In genomic region chr15:101042320-101042719, GRCh38 we compare ENCODE assay signal across 24 cellular contexts.
DNase-seq lines count a peak whose midpoint lies in the region; ATAC-seq, FAIRE-seq and TF ChIP-seq lines count a peak whose summit lies in the region.
"Had no signal": no experiment of that assay in that cellular context is flagged by ENCODE, and none has a peak within 500 bp of the region (broad histone marks: within the 10 kb centered on the region; RNA-seq: fewer than 3 reads in every experiment).

No MANE protein-coding gene starts in this region.

- ATAC-seq in activated CD8-positive, alpha-beta memory T cell treated with anti-CD3 and anti-CD28 coated beads, Interleukin-2, amount 10 ng/mL, durations not matched to agents 7 days and 5 days: no peak
- ATAC-seq in sciatic nerve (no peak), GM21360 (IDR thresholded peaks at IDR 0.05; ENCODE audit: unreplicated experiment) (no peak), HG03045 (IDR thresholded peaks at IDR 0.05; ENCODE audit: unreplicated experiment) (no peak)
- ATAC-seq: psoas muscle had no signal

- no peaks in the 10 kb centered on the region for H3K4me1 Mint-ChIP-seq in activated CD8-positive, alpha-beta memory T cell treated with anti-CD3 and anti-CD28 coated beads, Interleukin-2, amount 10 ng/mL, durations not matched to agents 7 days and 5 days
- H3K4me1 Mint-ChIP-seq: activated naive CD4-positive, alpha-beta T cell treated with anti-CD3 and anti-CD28 coated beads, Interleukin-2, amount 10 ng/mL, durations not matched to agents 7 days and 5 days; CD4-positive, alpha-beta memory T cell had no signal

- no peak overlapping the region for H2BK12ac ChIP-seq in H1 (ENCODE audit: low read depth, low read length)

- TF ChIP-seq CTCF in H1 (IDR thresholded peaks at IDR 0.05; ENCODE audit: control extremely low read depth in 1 of 3, insufficient read depth in 1 of 3, low read depth in 1 of 3, low read length in 3 of 3): no peak
- no peak for TF ChIP-seq CTCF in vagina (IDR thresholded peaks at IDR 0.05)

- no peaks in the 10 kb centered on the region for H3K9me3 Mint-ChIP-seq in activated CD8-positive, alpha-beta memory T cell treated with anti-CD3 and anti-CD28 coated beads, Interleukin-2, amount 10 ng/mL, durations not matched to agents 7 days and 5 days (ENCODE audit: low read depth)
- H3K9me3 Mint-ChIP-seq: activated naive CD4-positive, alpha-beta T cell treated with anti-CD3 and anti-CD28 coated beads, Interleukin-2, amount 10 ng/mL, durations not matched to agents 7 days and 5 days; activated T-helper 1 cell treated with anti-CD3 and anti-CD28 coated beads, Interleukin-12 subunit alpha, Interleukin-12 subunit beta, Interleukin-2, Interleukin-4 antibody, amounts not matched to agents 30 ng/mL and 10 ng/mL and 1 ng/mL, durations not matched to agents 14 hours and 24 hours and 36 hours; HFFc6 had no signal

- peaks cover 37% of the 10 kb centered on the region for H3K27me3 Mint-ChIP-seq in activated CD8-positive, alpha-beta memory T cell treated with anti-CD3 and anti-CD28 coated beads, Interleukin-2, amount 10 ng/mL, durations not matched to agents 7 days and 5 days
- H3K27me3 Mint-ChIP-seq: IgD-negative memory B cell had no signal

- peak; percentile 26 for DNase-seq in activated CD8-positive, alpha-beta memory T cell treated with anti-CD3 and anti-CD28 coated beads, Interleukin-2, amount 10 ng/mL, durations not matched to agents 7 days and 5 days
- DNase-seq in activated CD8-positive, alpha-beta memory T cell treated with anti-CD3 and anti-CD28 coated beads, Interleukin-2, amount 50 U/mL, for 48 hours: no peak
- DNase-seq in H1 (ENCODE audit: low read depth in 1 of 2, low spot score in 2 of 2) (peak in 1 of 2 experiments; percentile 23), sciatic nerve (ENCODE audit: low spot score) (peak; percentile 53), vagina (ENCODE audit: extremely low spot score in 2 of 2) (peak; percentile 31 to 84), NCI-H1930 (lab: John Stamatoyannopoulos, UW) (no peak)
- DNase-seq: activated CD4-positive, alpha-beta T cell treated with anti-CD3 and anti-CD28 coated beads for 4 hours; activated naive CD4-positive, alpha-beta T cell treated with anti-CD3 and anti-CD28 coated beads, Interleukin-2, amount 10 ng/mL, durations not matched to agents 7 days and 5 days; brain microvascular endothelial cell; CD4-positive, alpha-beta memory T cell; effector memory CD4-positive, alpha-beta T cell; erythroblast; HFFc6; kidney glomerular epithelial cell; NCI-H187; NCI-H524; psoas muscle; Right ventricle myocardium superior had no signal

- intact Hi-C loops in sciatic nerve (cut with DNase I) (no loop called here), vagina (cut with DNase I) (no loop called here)

- no peak overlapping the region for H3K18ac ChIP-seq in H1 (ENCODE audit: extremely low read depth, low read length)

- no peaks in the 10 kb centered on the region for H3K36me3 Mint-ChIP-seq in activated CD8-positive, alpha-beta memory T cell treated with anti-CD3 and anti-CD28 coated beads, Interleukin-2, amount 10 ng/mL, durations not matched to agents 7 days and 5 days
- H3K36me3 Mint-ChIP-seq: activated naive CD4-positive, alpha-beta T cell treated with anti-CD3 and anti-CD28 coated beads, Interleukin-2, amount 10 ng/mL, durations not matched to agents 7 days and 5 days; CD4-positive, alpha-beta memory T cell had no signal

- no peak overlapping the region for H3K4me3 Mint-ChIP-seq in activated CD8-positive, alpha-beta memory T cell treated with anti-CD3 and anti-CD28 coated beads, Interleukin-2, amount 10 ng/mL, durations not matched to agents 7 days and 5 days
- H3K4me3 Mint-ChIP-seq: activated naive CD4-positive, alpha-beta T cell treated with anti-CD3 and anti-CD28 coated beads, Interleukin-2, amount 10 ng/mL, durations not matched to agents 7 days and 5 days; activated T-helper 1 cell treated with anti-CD3 and anti-CD28 coated beads, Interleukin-12 subunit alpha, Interleukin-12 subunit beta, Interleukin-2, Interleukin-4 antibody, amounts not matched to agents 30 ng/mL and 10 ng/mL and 1 ng/mL, durations not matched to agents 14 hours and 24 hours and 36 hours; CD4-positive, alpha-beta memory T cell; HFFc6 had no signal

- H2BK5ac ChIP-seq in H1 (ENCODE audit: low read depth, low read length): no peak overlapping the region

- H3K27ac ChIP-seq in H1 (ENCODE audit: low read depth, low read length) (no peak overlapping the region), vagina (no peak overlapping the region)
- H3K27ac ChIP-seq: brain microvascular endothelial cell, psoas muscle, upper lobe of left lung had no signal

- no peaks in the 10 kb centered on the region for H3K79me2 ChIP-seq in H1 (ENCODE audit: control insufficient read depth in 1 of 2, insufficient read depth in 2 of 2, low read length in 2 of 2)

- H2BK120ac ChIP-seq in H1 (replicated peaks; ENCODE audit: low read depth, low read length): no peak overlapping the region

- H3K14ac ChIP-seq in H1 (ENCODE audit: insufficient read length): no peak overlapping the region

- no peak overlapping the region for H3K9ac ChIP-seq in H1 (replicated peaks in 1 of 4; ENCODE audit: extremely low read depth in 1 of 4, low read depth in 3 of 4, low read length in 3 of 4)

- H3K4me3 ChIP-seq in H1 (ENCODE audit: extremely low read depth in 1 of 4, insufficient read depth in 2 of 4, low read depth in 3 of 4, low read length in 4 of 4) (no peak overlapping the region), vagina (no peak overlapping the region)
- H3K4me3 ChIP-seq: psoas muscle, upper lobe of left lung had no signal

- H3K23ac ChIP-seq in H1 (ENCODE audit: insufficient read length): no peak overlapping the region

- no peak overlapping the region for H3K56ac ChIP-seq in H1 (replicated peaks; ENCODE audit: insufficient read length, low read depth, low read length)

- no peak overlapping the region for H4K5ac ChIP-seq in H1 (ENCODE audit: insufficient read length, low read depth, low read length)

- no peaks in the 10 kb centered on the region for H3K36me3 ChIP-seq in H1 (ENCODE audit: control insufficient read depth in 2 of 4, insufficient read depth in 4 of 4, low read length in 3 of 4)
- peaks cover 0 to 10% of the 10 kb centered on the region in 2 donors for H3K36me3 ChIP-seq in vagina
- H3K36me3 ChIP-seq: brain microvascular endothelial cell had no signal

- FAIRE-seq in H1 (lab: Jason Lieb, UNC): no peak
- FAIRE-seq: GM12891 had no signal

- no peaks in the 10 kb centered on the region for H4K20me1 ChIP-seq in H1 (replicated peaks in 1 of 2; ENCODE audit: control insufficient read depth in 1 of 2, insufficient read depth in 2 of 2, low read length in 2 of 2)

- TF ChIP-seq EP300 in H1 (IDR thresholded peaks at IDR 0.05; ENCODE audit: borderline replicate concordance in 1 of 2, low read depth in 2 of 2, low read length in 2 of 2): no peak

- H3K4ac ChIP-seq in H1 (replicated peaks; ENCODE audit: insufficient read length, low read depth, low read length): peak overlapping the region; percentile 71

- H3K9me3 ChIP-seq in H1 (ENCODE audit: insufficient read depth in 2 of 2, low read depth in 1 of 2, low read length in 1 of 2) (no peaks in the 10 kb centered on the region), vagina (no peaks in the 10 kb centered on the region)
- H3K9me3 ChIP-seq: upper lobe of left lung had no signal

- H3K79me1 ChIP-seq in H1 (ENCODE audit: low read depth, low read length): no peaks in the 10 kb centered on the region

- no peak overlapping the region for H2AK5ac ChIP-seq in H1 (ENCODE audit: low read depth, low read length)

- CTCF ChIA-PET in activated CD8-positive, alpha-beta memory T cell treated with anti-CD3 and anti-CD28 coated beads, Interleukin-2, amount 10 ng/mL, durations not matched to agents 7 days and 5 days (lab: Charles Lee): interaction anchor here (1.4 kb wide), 1 partner anchor 34 kb away, joined by 3 read pairs; no protein-coding TSS in a partner anchor
- CTCF ChIA-PET in H1 (lab: Charles Lee; ENCODE audit: partially characterized antibody): interaction anchor here (0.6 to 1.5 kb wide), 8 partner anchors 9 to 214 kb away, joined by 3 to 8 read pairs (median 4); no protein-coding TSS in a partner anchor

- 89% methylated on average over 4 of the region's 4 CpGs; no CpG with 5 or more reads in 1 of the 2 experiments for WGBS in H1 (ENCODE audit: extremely low coverage in 1 of 2, insufficient coverage in 1 of 2, insufficient read length in 1 of 2, insufficient replicate concordance in 2 of 2, low coverage in 1 of 2, low lambda C conversion rate in 2 of 2, missing lambda C conversion rate in 1 of 2), 2 experiments

- H4K8ac ChIP-seq in H1 (ENCODE audit: extremely low read depth, insufficient read depth, low read length): peak overlapping the region; percentile 53

- POLR2A ChIA-PET in H1 (lab: Charles Lee; ENCODE audit: partially characterized antibody): interaction anchor here (1.2 kb wide), 1 partner anchor 27 kb away, joined by 4 read pairs; no protein-coding TSS in a partner anchor

- no peak for TF ChIP-seq POLR2A in H1 (IDR thresholded peaks at IDR 0.05; ENCODE audit: control extremely low read depth in 1 of 2, low read depth in 2 of 2, low read length in 2 of 2)
- TF ChIP-seq POLR2A in vagina (IDR thresholded peaks at IDR 0.05): no peak

- no peak overlapping the region for H3K27ac Mint-ChIP-seq in activated CD8-positive, alpha-beta memory T cell treated with anti-CD3 and anti-CD28 coated beads, Interleukin-2, amount 10 ng/mL, durations not matched to agents 7 days and 5 days
- H3K27ac Mint-ChIP-seq: activated naive CD4-positive, alpha-beta T cell treated with anti-CD3 and anti-CD28 coated beads, Interleukin-2, amount 10 ng/mL, durations not matched to agents 7 days and 5 days; activated T-helper 1 cell treated with anti-CD3 and anti-CD28 coated beads, Interleukin-12 subunit alpha, Interleukin-12 subunit beta, Interleukin-2, Interleukin-4 antibody, amounts not matched to agents 30 ng/mL and 10 ng/mL and 1 ng/mL, durations not matched to agents 14 hours and 24 hours and 36 hours; HFFc6; IgD-negative memory B cell had no signal

- H2BK20ac ChIP-seq in H1 (ENCODE audit: low read length): no peak overlapping the region

- H3K4me2 ChIP-seq in H1 (ENCODE audit: insufficient read depth in 1 of 2, low read depth in 2 of 2, low read length in 2 of 2): no peak overlapping the region

- no peaks in the 10 kb centered on the region for H3K23me2 ChIP-seq in H1 (ENCODE audit: low read depth, low read length)

- H2AFZ ChIP-seq in H1 (ENCODE audit: low read length): no peak overlapping the region

- no peak for TF ChIP-seq RAD21 in H1 (IDR thresholded peaks at IDR 0.05 in 1 of 2, conservative IDR thresholded peaks at IDR 0.05 in 1 of 2; ENCODE audit: low read depth in 2 of 2, low read length in 2 of 2)

- H4K91ac ChIP-seq in H1 (replicated peaks; ENCODE audit: insufficient read length, low read length): no peak overlapping the region

- 0 out of 7 replicates have a peak, but pooled peaks cover 0 to 2% (median 0%) of the 10 kb centered on the region in 4 experiments for H3K27me3 ChIP-seq in H1 (replicated peaks in 1 of 4; ENCODE audit: control insufficient read depth in 3 of 4, extremely low read depth in 1 of 4, insufficient read depth in 3 of 4, low read length in 3 of 4)
- H3K27me3 ChIP-seq in vagina: no peaks in the 10 kb centered on the region
- H3K27me3 ChIP-seq: brain microvascular endothelial cell, upper lobe of left lung had no signal

- H2BK15ac ChIP-seq in H1 (ENCODE audit: low read length): no peak overlapping the region

- peaks cover 0 to 6% (median 4%) of the 10 kb centered on the region in 4 experiments; a peak in 6 of 7 replicates for H3K4me1 ChIP-seq in H1 (replicated peaks in 1 of 4; ENCODE audit: control insufficient read depth in 3 of 4, insufficient read depth in 4 of 4, low read length in 3 of 4)
- H3K4me1 ChIP-seq in vagina: peaks cover 27% of the 10 kb centered on the region
- H3K4me1 ChIP-seq: psoas muscle, upper lobe of left lung had no signal

Comparison
In these comparisons a context has a peak if more than half of its experiments do, and no peak if none do; other contexts are left out.
1. DNase-seq: peak in activated CD8-positive, alpha-beta memory T cell treated with anti-CD3 and anti-CD28 coated beads, Interleukin-2, amount 10 ng/mL, durations not matched to agents 7 days and 5 days (single experiment), sciatic nerve (single experiment) and vagina (2 of 2); none in activated CD8-positive, alpha-beta memory T cell treated with anti-CD3 and anti-CD28 coated beads, Interleukin-2, amount 50 U/mL, for 48 hours (single experiment) and NCI-H1930 (0 of 2).